ENCODE assay signal across 8 cellular contexts in genomic region chr9:99140685-99141314, GRCh38. TPM values are rescaled to one million over a fixed set of nuclear protein-coding genes. Genes with fewer than 3 reads are reported as not detected.
A peak's percentile ranks its signal among the peaks of the same experiment; 100 is the strongest.
DNase-seq lines count a peak whose midpoint lies in the region; ATAC-seq and TF ChIP-seq lines count a peak whose summit lies in the region.

No MANE protein-coding gene starts in this region.

- peak overlapping the region in 1 of 4 donors; percentile 23 for H3K4me3 Mint-ChIP-seq in CD4-positive, CD25-positive, alpha-beta regulatory T cell

- TF ChIP-seq CTCF in KMS-11 (conservative IDR thresholded peaks at IDR 0.05; ENCODE audit: low read depth, low read length) (peak; percentile 87), VCaP (conservative IDR thresholded peaks at IDR 0.05) (peak; percentile 96), right lobe of liver (IDR thresholded peaks at IDR 0.05) (peak; percentile 61 to 84 (median 76))

- peak; percentile 68 to 69 for ATAC-seq in CD4-positive, CD25-positive, alpha-beta regulatory T cell (ENCODE audit: low read depth in 2 of 2)
- ATAC-seq in GM18907 (IDR thresholded peaks at IDR 0.05; ENCODE audit: unreplicated experiment) (peak; percentile 58), right lobe of liver (peak; percentile 75 to 81 (median 80))

- H3K9me3 Mint-ChIP-seq in CD4-positive, CD25-positive, alpha-beta regulatory T cell = no peaks in the 10 kb centered on the region

- 75% methylated on average over 2 of the region's 2 CpGs for WGBS in right lobe of liver (ENCODE audit: insufficient coverage, low coverage, low lambda C conversion rate, missing lambda C conversion rate)

- no peak overlapping the region for H2AFZ ChIP-seq in KMS-11 (ENCODE audit: low read depth)

- no peaks in the 10 kb centered on the region for H3K79me2 ChIP-seq in KMS-11 (ENCODE audit: insufficient read depth, low read depth)

- peaks cover 16 to 53% (median 40%) of the 10 kb centered on the region in 4 donors for H3K4me1 Mint-ChIP-seq in CD4-positive, CD25-positive, alpha-beta regulatory T cell

- TF ChIP-seq POLR2A in right lobe of liver (IDR thresholded peaks at IDR 0.05) = no peak

- H3K27ac Mint-ChIP-seq in CD4-positive, CD25-positive, alpha-beta regulatory T cell = peak overlapping the region; percentile 74 to 89 (median 77)

- no peak overlapping the region for H3K27ac ChIP-seq in CD4-positive, CD25-positive, alpha-beta regulatory T cell (ENCODE audit: insufficient read depth, low read length, poor library complexity, severe bottlenecking)
- no peak overlapping the region for H3K27ac ChIP-seq in KMS-11
- no peak overlapping the region for H3K27ac ChIP-seq in VCaP
- no peak overlapping the region for H3K27ac ChIP-seq in right lobe of liver

- peak; percentile 42 to 61 (median 58) for DNase-seq in CD4-positive, CD25-positive, alpha-beta regulatory T cell
- peak; percentile 63 for DNase-seq in dedifferentiated amniotic fluid mesenchymal stem cell (ENCODE audit: extremely low spot score)
- no peak for DNase-seq in right lobe of liver
- DNase-seq in stimulated activated CD8-positive, alpha-beta memory T cell treated with anti-CD3 and anti-CD28 coated beads, Interleukin-4, amount 100 ng/mL, for 48 hours = peak; percentile 39
- no peak for DNase-seq in NCI-H1105 treated with DMSO at 0.1 percent for 48 hours (lab: John Stamatoyannopoulos, UW)

- no peak overlapping the region for H3K4me2 ChIP-seq in KMS-11

- intact Hi-C loops in right lobe of liver (cut with DNase I) = loop anchor here in 1 of 2 donors (10.0 kb wide), 1 partner anchor 166 kb away; no protein-coding TSS in a partner anchor

- peaks cover 57% of the 10 kb centered on the region for H3K36me3 ChIP-seq in CD4-positive, CD25-positive, alpha-beta regulatory T cell (ENCODE audit: control insufficient read depth, insufficient read depth, low read length)
- no peaks in the 10 kb centered on the region for H3K36me3 ChIP-seq in KMS-11 (ENCODE audit: insufficient read depth)
- peaks cover 0 to 6% (median 3%) of the 10 kb centered on the region in 4 donors for H3K36me3 ChIP-seq in right lobe of liver

- H3K9me3 ChIP-seq in CD4-positive, CD25-positive, alpha-beta regulatory T cell (ENCODE audit: control insufficient read depth in 2 of 2, low read length in 2 of 2) = no peaks in the 10 kb centered on the region
- H3K9me3 ChIP-seq in right lobe of liver = no peaks in the 10 kb centered on the region

- no peaks in the 10 kb centered on the region for H3K27me3 ChIP-seq in CD4-positive, CD25-positive, alpha-beta regulatory T cell (ENCODE audit: control insufficient read depth, insufficient read depth, low read length)
- H3K27me3 ChIP-seq in KMS-11 (ENCODE audit: insufficient read depth, low read depth) = no peaks in the 10 kb centered on the region
- no peaks in the 10 kb centered on the region for H3K27me3 ChIP-seq in right lobe of liver

- H4K20me1 ChIP-seq in KMS-11 (ENCODE audit: insufficient read depth) = no peaks in the 10 kb centered on the region

- no peak overlapping the region for H3K9ac ChIP-seq in KMS-11

- no peaks in the 10 kb centered on the region for H3K27me3 Mint-ChIP-seq in CD4-positive, CD25-positive, alpha-beta regulatory T cell

- H3K4me3 ChIP-seq in CD4-positive, CD25-positive, alpha-beta regulatory T cell (ENCODE audit: low read depth, low read length) = no peak overlapping the region
- no peak overlapping the region for H3K4me3 ChIP-seq in KMS-11 (IDR thresholded peaks at IDR 0.05; ENCODE audit: insufficient read depth, low read depth, low read length)
- no peak overlapping the region for H3K4me3 ChIP-seq in right lobe of liver

- H3K4me1 ChIP-seq in CD4-positive, CD25-positive, alpha-beta regulatory T cell (ENCODE audit: control insufficient read depth, insufficient read depth, low read length, poor library complexity, severe bottlenecking) = peaks cover 17% of the 10 kb centered on the region
- peaks cover 9% of the 10 kb centered on the region for H3K4me1 ChIP-seq in KMS-11 (ENCODE audit: low read depth, poor library complexity, severe bottlenecking)
- no peaks in the 10 kb centered on the region for H3K4me1 ChIP-seq in right lobe of liver

- peaks cover 44% of the 10 kb centered on the region for H3K36me3 Mint-ChIP-seq in CD4-positive, CD25-positive, alpha-beta regulatory T cell

RNA-seq across cellular contexts. Expression of gene TGFBR1, which starts 35.9 kb away (rescaled TPM):
- 24.9 TPM for total RNA-seq in CD4-positive, CD25-positive, alpha-beta regulatory T cell
- 10 to 100 TPM; 18.0 to 27.0 (median 18.9) TPM for polyA plus RNA-seq in CD4-positive, CD25-positive, alpha-beta regulatory T cell
- 10 to 100 TPM in 5 of 6 experiments, 1 to 10 TPM in 1; 9.6 to 26.4 (median 13.4) TPM for total RNA-seq in right lobe of liver

Comparison
In these comparisons a context has a peak if more than half of its experiments do, and no peak if none do; other contexts are left out.
1. DNase-seq: peak in CD4-positive, CD25-positive, alpha-beta regulatory T cell (3 of 3), dedifferentiated amniotic fluid mesenchymal stem cell (single experiment) and stimulated activated CD8-positive, alpha-beta memory T cell treated with anti-CD3 and anti-CD28 coated beads, Interleukin-4, amount 100 ng/mL, for 48 hours (single experiment); none in right lobe of liver (0 of 3) and NCI-H1105 treated with DMSO at 0.1 percent for 48 hours (single experiment).
2. Peak in every context shown above with its lines, with median percentiles within 50 percentile points of each other: ATAC-seq and CTCF ChIP-seq.